Comparison of ENCODE assay signal across 12 cellular contexts in the genomic region with DNA sequence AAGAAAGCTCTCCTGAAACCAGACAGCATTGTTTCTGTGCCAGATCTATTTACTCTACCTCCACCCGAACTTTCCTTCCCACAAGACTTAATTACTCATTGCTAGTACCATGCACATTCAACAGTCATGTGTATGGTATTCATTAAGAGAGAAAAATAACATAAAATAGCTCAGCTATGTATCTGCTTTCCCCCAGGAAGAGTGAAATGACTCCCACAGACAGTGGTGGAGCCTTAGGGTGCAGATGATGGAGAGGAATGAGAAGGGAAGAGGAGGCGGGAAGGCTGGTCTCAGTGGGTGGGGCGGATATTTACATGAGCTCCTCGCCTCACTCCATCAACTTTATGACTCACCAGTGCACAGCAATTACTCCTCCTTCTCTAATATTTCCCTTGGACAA.
DNase-seq lines count a peak whose midpoint lies in the region; ATAC-seq and TF ChIP-seq lines count a peak whose summit lies in the region.
"Had no signal": no experiment of that assay in that cellular context is flagged by ENCODE, and none has a peak within 500 bp of the region (broad histone marks: within the 10 kb centered on the region; RNA-seq: fewer than 3 reads in every experiment).

No MANE protein-coding gene starts in this region.

- H3K4me1 ChIP-seq in Panc1 (ENCODE audit: control insufficient read depth, insufficient read depth, low read length) (no peaks in the 10 kb centered on the region), testis (no peaks in the 10 kb centered on the region)

- H3K9me3 ChIP-seq in Panc1 (ENCODE audit: control insufficient read depth, insufficient read depth, low read depth, low read length) (no peaks in the 10 kb centered on the region), testis (no peaks in the 10 kb centered on the region)

- WGBS in testis, 2 donors = 44 to 70% methylated on average over 4 of the region's 4 CpGs

- no peak for TF ChIP-seq POLR2A in testis (IDR thresholded peaks at IDR 0.05)

- intact Hi-C loops in Panc1 (cut with micrococcal nuclease; ENCODE audit: unreplicated experiment) (no loop called here), testis (cut with DNase I; ENCODE audit: low total_unique reads) (no loop called here)

- in situ Hi-C loops in Panc1 (cut with HindIII; ENCODE audit: low pct_unique_long_range_greater_than_20kb, low sequenced_read_pairs) = no loop called here

- H3K27me3 ChIP-seq in Panc1 (ENCODE audit: control insufficient read depth, insufficient read depth, low read length) (no peaks in the 10 kb centered on the region), testis (no peaks in the 10 kb centered on the region)

- peak; percentile 11 for DNase-seq in NCI-H2171 treated with DMSO at 0.1 percent for 48 hours (lab: John Stamatoyannopoulos, UW)
- DNase-seq in NCI-H2171 (lab: John Stamatoyannopoulos, UW) = no peak
- peak; percentile 42 for DNase-seq in Panc1 (ENCODE audit: low read depth, low spot score)
- peak; percentile 3 for DNase-seq in fibroblast of peridontal ligament (ENCODE audit: extremely low read depth)
- DNase-seq in testis = peak; percentile 79
- no peak for DNase-seq in medulla oblongata (ENCODE audit: extremely low spot score)
- DNase-seq in GM20000 (ENCODE audit: low spot score) = no peak
- DNase-seq: AML-193, immature natural killer cell, NCI-H1436, T-cell had no signal

- ATAC-seq in Panc1 = no peak; the same call in 1 of the 2 replicates
- no peak for ATAC-seq in GM21825 (IDR thresholded peaks at IDR 0.05; ENCODE audit: unreplicated experiment)
- ATAC-seq: T-cell had no signal

- no TSS peak for BruUV-seq in Panc1 (replicated peaks; lab: Mats Ljungman, UMichigan)

- H3K36me3 ChIP-seq in Panc1 (ENCODE audit: control insufficient read depth, insufficient read depth, low read length) = no peaks in the 10 kb centered on the region
- no peaks in the 10 kb centered on the region for H3K36me3 ChIP-seq in testis (ENCODE audit: low read depth, missing control alignments)

- no peak overlapping the region for H3K4me3 ChIP-seq in Panc1 (ENCODE audit: low read depth in 2 of 2, low read length in 2 of 2)
- H3K4me3 ChIP-seq in testis = no peak overlapping the region

- POLR2A ChIA-PET in Panc1 (lab: Charles Lee) = no interaction called here

- H3K27ac ChIP-seq in Panc1 (ENCODE audit: low read length) (no peak overlapping the region), testis (no peak overlapping the region)

- TF ChIP-seq CTCF in Panc1 (IDR thresholded peaks at IDR 0.05) (no peak), testis (IDR thresholded peaks at IDR 0.05) (no peak), GM20000 (IDR thresholded peaks at IDR 0.05; ENCODE audit: extremely low read depth, missing control alignments) (no peak)

- CTCF ChIA-PET in Panc1 (lab: Charles Lee) = no interaction called here

Comparison
In these comparisons a context has a peak if more than half of its experiments do, and no peak if none do; other contexts are left out.
1. DNase-seq: peak in NCI-H2171 treated with DMSO at 0.1 percent for 48 hours (single experiment), Panc1 (single experiment), fibroblast of peridontal ligament (single experiment) and testis (single experiment); none in NCI-H2171 (single experiment), medulla oblongata (single experiment) and GM20000 (single experiment).